In the genomic region with DNA sequence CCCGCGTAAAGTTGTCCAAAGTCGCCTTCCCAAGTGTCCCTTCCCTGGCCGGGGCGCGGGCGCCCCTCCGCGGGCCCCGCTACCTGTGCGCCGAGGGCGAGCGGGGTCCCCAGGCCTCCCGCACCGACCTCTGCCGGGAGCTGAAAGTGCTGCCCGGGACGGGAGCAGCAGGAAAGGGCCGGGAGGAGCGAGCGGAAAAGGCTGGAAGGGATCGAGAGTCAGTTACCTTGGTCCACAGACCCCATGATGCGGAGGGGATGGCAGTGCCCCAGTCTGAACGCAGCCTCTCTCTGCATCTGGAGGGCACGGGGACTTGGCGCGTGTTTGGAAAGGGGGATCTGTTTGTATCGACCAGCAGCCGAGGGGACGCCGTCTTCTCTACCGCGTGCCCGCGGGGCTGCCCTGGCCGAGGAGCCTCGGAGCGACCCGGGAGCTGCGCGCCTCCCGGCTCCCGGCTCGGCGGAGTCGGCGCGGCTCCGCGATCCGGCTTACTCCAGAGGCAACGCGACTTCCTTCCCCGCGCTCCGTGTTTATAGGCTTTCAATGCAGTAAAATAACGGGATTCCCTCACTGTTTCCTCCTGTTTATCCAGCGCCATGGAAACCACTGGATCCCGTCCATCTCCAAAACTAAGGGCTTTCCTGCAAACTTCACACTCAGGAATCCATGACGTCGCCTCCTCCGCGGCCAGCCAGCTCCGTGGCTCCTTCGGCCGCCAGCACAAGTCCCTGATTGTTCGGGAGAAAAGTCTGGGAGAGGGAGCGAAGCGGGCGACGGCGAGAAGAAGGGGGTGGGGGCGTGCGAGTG, we compare ENCODE assay signal across 8 cellular contexts. TPM values are rescaled to one million over a fixed set of nuclear protein-coding genes. Genes with fewer than 3 reads are reported as not detected.
A peak's percentile ranks its signal among the peaks of the same experiment; 100 is the strongest.
DNase-seq lines count a peak whose midpoint lies in the region; ATAC-seq and TF ChIP-seq lines count a peak whose summit lies in the region.

No MANE protein-coding gene starts in this region.

- H3K36me3 Mint-ChIP-seq in T-helper 1 cell treated with Interleukin-12 subunit alpha and Interleukin-12 subunit beta and Interleukin-4 antibody, amounts not matched to agents 30 μg/mL and 1 μg/mL, for 36 hours (ENCODE audit: low read depth) = peaks cover 2% of the 10 kb centered on the region

- H3K27ac ChIP-seq in heart left ventricle = peak overlapping the region; percentile 13 to 90 (median 82)

- peak overlapping the region; percentile 7 to 66 (median 56) for H3K4me3 ChIP-seq in heart left ventricle

- no peaks in the 10 kb centered on the region for H3K9me3 Mint-ChIP-seq in T-helper 1 cell treated with Interleukin-12 subunit alpha and Interleukin-12 subunit beta and Interleukin-4 antibody, amounts not matched to agents 30 μg/mL and 1 μg/mL, for 36 hours

- ATAC-seq in heart left ventricle = peak; percentile 69 to 89 (median 76)
- ATAC-seq in omental fat pad (ENCODE audit: low FRiP score) = peak; percentile 64
- no peak for ATAC-seq in GM18520 (IDR thresholded peaks at IDR 0.05; ENCODE audit: unreplicated experiment)

- no peaks in the 10 kb centered on the region for H3K9me3 ChIP-seq in heart left ventricle

- peak overlapping the region; percentile 54 for H3K4me3 Mint-ChIP-seq in T-helper 1 cell treated with Interleukin-12 subunit alpha and Interleukin-12 subunit beta and Interleukin-4 antibody, amounts not matched to agents 30 μg/mL and 1 μg/mL, for 36 hours

- peaks cover 13% of the 10 kb centered on the region for H3K4me1 Mint-ChIP-seq in T-helper 1 cell treated with Interleukin-12 subunit alpha and Interleukin-12 subunit beta and Interleukin-4 antibody, amounts not matched to agents 30 μg/mL and 1 μg/mL, for 36 hours (ENCODE audit: low read depth)

- peaks cover 73% of the 10 kb centered on the region for H3K27me3 Mint-ChIP-seq in T-helper 1 cell treated with Interleukin-12 subunit alpha and Interleukin-12 subunit beta and Interleukin-4 antibody, amounts not matched to agents 30 μg/mL and 1 μg/mL, for 36 hours (ENCODE audit: low read depth)

- TF ChIP-seq POLR2A in heart left ventricle (IDR thresholded peaks at IDR 0.05) = no peak

- H3K27me3 ChIP-seq in heart left ventricle = peaks cover 0 to 43% (median 0%) of the 10 kb centered on the region in 9 donors

- no peak for DNase-seq in T-helper 1 cell
- peak; percentile 24 to 92 for DNase-seq in NCI-H526 (lab: John Stamatoyannopoulos, UW)
- DNase-seq in amygdala (lab: John Stamatoyannopoulos, UW) = peak in 50 of 56 donors; percentile 15 to 83 (median 54)
- DNase-seq in heart left ventricle = peak; percentile 83 to 91 (median 86)
- peak; percentile 45 for DNase-seq in omental fat pad (ENCODE audit: low spot score)
- DNase-seq in NCI-H1694 treated with DMSO at 0.1 percent for 48 hours (lab: John Stamatoyannopoulos, UW) = no peak

- H3K36me3 ChIP-seq in heart left ventricle = no peaks in the 10 kb centered on the region

- whole genome bisulfite sequencing in heart left ventricle, 4 donors = 0 to 2% (median 1%) methylated on average over 66 to 75 of the region's 75 CpGs

- peaks cover 4 to 54% (median 39%) of the 10 kb centered on the region in 12 donors for H3K4me1 ChIP-seq in heart left ventricle

- H3K27ac Mint-ChIP-seq in T-helper 1 cell treated with Interleukin-12 subunit alpha and Interleukin-12 subunit beta and Interleukin-4 antibody, amounts not matched to agents 30 μg/mL and 1 μg/mL, for 36 hours = no peak overlapping the region

- TF ChIP-seq CTCF in heart left ventricle (IDR thresholded peaks at IDR 0.05) (peak in 7 of 12 donors; percentile 4 to 54 (median 22)), omental fat pad (IDR thresholded peaks at IDR 0.05) (no peak)

- intact Hi-C loops in heart left ventricle (cut with DNase I) = loop anchor here in 6 of 10 donors (2.0 to 10.0 kb wide), 6 partner anchors 20 to 175 kb away; a partner anchor contains a TSS

RNA-seq across cellular contexts. Expression of a gene that starts 20.0 kb away (rescaled TPM):
- total RNA-seq in heart left ventricle (1 to 10 TPM in 8 of 9 donors, under 1 TPM in 1; 0.83 to 7.6 (median 3.8) TPM), omental fat pad (10 to 100 TPM in 2 of 4 donors, 1 to 10 TPM in 2; 4.1 to 51.5 (median 8.7) TPM)
- polyA plus RNA-seq in heart left ventricle = 1 to 10 TPM in 1 of 2 donors, under 1 TPM in 1; 0.76 to 1.7 TPM

Comparison
In these comparisons a context has a peak if more than half of its experiments do, and no peak if none do; other contexts are left out.
1. DNase-seq: peak in NCI-H526 (2 of 2), amygdala (50 of 56), heart left ventricle (5 of 5) and omental fat pad (single experiment); none in T-helper 1 cell (0 of 5) and NCI-H1694 treated with DMSO at 0.1 percent for 48 hours (single experiment).
2. CTCF ChIP-seq: peak in heart left ventricle (7 of 12); none in omental fat pad (0 of 3).